8 cellular contexts compared by ENCODE assay signal in the genomic region with DNA sequence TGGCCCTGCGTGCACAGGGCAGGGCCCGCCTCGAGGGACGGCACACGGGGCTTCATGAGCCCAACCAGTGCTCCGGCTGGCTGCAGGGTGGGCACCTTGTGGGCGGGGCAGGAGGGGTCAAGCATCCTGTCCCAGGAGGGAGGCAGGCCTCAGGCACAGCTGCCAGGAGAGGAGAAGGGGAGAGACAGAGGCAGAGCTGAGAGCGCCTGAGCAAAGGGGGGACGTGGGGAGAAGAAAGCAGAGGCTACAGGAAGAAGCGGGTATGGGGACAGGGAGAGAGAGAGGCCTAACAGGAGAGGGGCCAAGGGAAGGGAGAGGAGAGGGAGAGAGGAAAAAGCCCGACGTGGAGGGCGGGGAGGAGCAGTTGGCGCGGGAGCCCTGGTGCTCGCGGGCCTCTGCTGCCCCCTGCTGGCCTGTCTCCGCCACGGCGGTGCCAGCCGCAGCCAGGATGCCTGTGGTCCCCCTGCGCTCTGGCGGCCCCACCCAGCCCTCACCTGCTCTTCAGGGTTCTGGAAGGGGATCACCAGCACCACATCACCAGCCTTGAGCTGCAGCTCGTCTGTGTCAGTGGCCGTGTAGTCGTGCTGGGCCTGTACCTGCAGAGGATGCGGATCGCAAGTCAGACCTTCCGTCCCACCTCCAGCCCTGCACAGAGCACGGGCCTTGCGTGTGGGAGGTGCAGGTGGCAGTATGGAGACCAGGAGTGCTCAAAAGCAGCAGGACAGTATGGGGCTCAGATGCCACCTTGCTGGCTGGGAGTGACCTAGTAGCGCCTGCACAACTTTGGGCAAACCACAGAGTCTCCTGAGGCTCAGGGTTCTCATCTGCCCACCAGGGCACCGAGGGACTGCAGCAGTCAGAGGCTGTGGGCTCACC. TPM values are rescaled to one million over a fixed set of nuclear protein-coding genes. Genes with fewer than 3 reads are reported as not detected.
DNase-seq lines count a peak whose midpoint lies in the region; ATAC-seq and TF ChIP-seq lines count a peak whose summit lies in the region.

No MANE protein-coding gene starts in this region.

- DNase-seq in AG09319 (ENCODE audit: extremely low read depth, low read depth) (no peak), esophagus muscularis mucosa (ENCODE audit: extremely low spot score) (no peak), nephron progenitor cell (peak; percentile 86)
- peak; percentile 73 to 81 for DNase-seq in activated T-cell treated with anti-CD3 and anti-CD28 coated beads, Interleukin-2, amount 50 U/mL, for 48 hours

- ATAC-seq in GM19023 (IDR thresholded peaks at IDR 0.05; ENCODE audit: unreplicated experiment) (peak; percentile 69), HG03354 (IDR thresholded peaks at IDR 0.05; ENCODE audit: poor library complexity, severe bottlenecking, unreplicated experiment) (peak; percentile 77)

- H3K4me1 Mint-ChIP-seq in nephron progenitor cell, result peaks cover 12% of the 10 kb centered on the region

- no peak for TF ChIP-seq EP300 in esophagus muscularis mucosa (IDR thresholded peaks at IDR 0.05)

- no peak overlapping the region for H3K4me2 ChIP-seq in OCI-LY1 (ENCODE audit: low read length)

- no peaks in the 10 kb centered on the region for H3K27me3 Mint-ChIP-seq in nephron progenitor cell (ENCODE audit: low read depth, poor library complexity)

- intact Hi-C loops in esophagus muscularis mucosa (cut with DNase I), result no loop called here

- H3K36me3 ChIP-seq in OCI-LY1 (ENCODE audit: insufficient read depth, low read length) (no peaks in the 10 kb centered on the region), esophagus muscularis mucosa (peaks cover 0 to 31% (median 12%) of the 10 kb centered on the region in 4 donors)

- H3K4me3 ChIP-seq in OCI-LY1 (ENCODE audit: low read depth, low read length, poor library complexity, severe bottlenecking) (no peak overlapping the region), esophagus muscularis mucosa (no peak overlapping the region)

- WGBS in esophagus muscularis mucosa, result 32% methylated on average over 23 of the region's 33 CpGs

- no peak overlapping the region for H3K4me3 Mint-ChIP-seq in nephron progenitor cell

- no peak overlapping the region for H3K9ac ChIP-seq in OCI-LY1 (ENCODE audit: low read length)

- H3K27ac ChIP-seq in OCI-LY1 (ENCODE audit: low read depth, low read length, poor library complexity, severe bottlenecking), result no peak overlapping the region
- no peak overlapping the region for H3K27ac ChIP-seq in esophagus muscularis mucosa (replicated peaks in 1 of 4)
- peak overlapping the region; percentile 85 for H3K27ac ChIP-seq in temporal lobe (ENCODE audit: low read depth, low read length)

- H3K4me1 ChIP-seq in OCI-LY1 (ENCODE audit: insufficient read depth, low read length, severe bottlenecking), result no peaks in the 10 kb centered on the region
- peaks cover 3 to 26% (median 18%) of the 10 kb centered on the region in 4 donors for H3K4me1 ChIP-seq in esophagus muscularis mucosa

- H3K27ac Mint-ChIP-seq in nephron progenitor cell, result no peak overlapping the region

- H3K9me2 ChIP-seq in OCI-LY1 (ENCODE audit: low read depth, low read length), result no peaks in the 10 kb centered on the region

- H3K9me3 ChIP-seq in OCI-LY1 (ENCODE audit: low read length) (no peaks in the 10 kb centered on the region), esophagus muscularis mucosa (no peaks in the 10 kb centered on the region)

- TF ChIP-seq CTCF in AG09319 (IDR thresholded peaks at IDR 0.05; ENCODE audit: low read depth, low read length) (peak; percentile 84), OCI-LY1 (IDR thresholded peaks at IDR 0.05; ENCODE audit: low read length) (peak; percentile 86), esophagus muscularis mucosa (IDR thresholded peaks at IDR 0.05) (peak in 2 of 3 experiments; percentile 79 to 87), nephron progenitor cell (IDR thresholded peaks at IDR 0.05) (peak; percentile 97)

- no peak for TF ChIP-seq POLR2A in esophagus muscularis mucosa (IDR thresholded peaks at IDR 0.05; ENCODE audit: low read depth)

- no peaks in the 10 kb centered on the region for H3K79me2 ChIP-seq in OCI-LY1 (ENCODE audit: insufficient read depth, low read length)

- no peak overlapping the region for H2AFZ ChIP-seq in OCI-LY1 (ENCODE audit: low read length)

- H3K27me3 ChIP-seq in OCI-LY1 (ENCODE audit: insufficient read depth, low read length) (no peaks in the 10 kb centered on the region), esophagus muscularis mucosa (no peaks in the 10 kb centered on the region)

- no peaks in the 10 kb centered on the region for H3K9me3 Mint-ChIP-seq in nephron progenitor cell

- no peaks in the 10 kb centered on the region for H4K20me1 ChIP-seq in OCI-LY1 (ENCODE audit: insufficient read depth, low read length)

- H3F3A ChIP-seq in OCI-LY1 (ENCODE audit: insufficient read depth, low read length), result no peaks in the 10 kb centered on the region

- no peaks in the 10 kb centered on the region for H3K36me3 Mint-ChIP-seq in nephron progenitor cell (ENCODE audit: low read depth)

RNA-seq across cellular contexts. Expression of a gene that starts 56.8 kb away (rescaled TPM):
- total RNA-seq in esophagus muscularis mucosa, result 10 to 100 TPM; 32.4 to 78.2 (median 50.2) TPM
- total RNA-seq in temporal lobe, result 42.8 TPM

Comparison
In these comparisons a context has a peak if more than half of its experiments do, and no peak if none do; other contexts are left out.
1. DNase-seq: peak in activated T-cell treated with anti-CD3 and anti-CD28 coated beads, Interleukin-2, amount 50 U/mL, for 48 hours (2 of 2) and nephron progenitor cell (single experiment); none in AG09319 (single experiment) and esophagus muscularis mucosa (single experiment).
2. Peak in every context shown above with its lines, with median percentiles within 50 percentile points of each other: CTCF ChIP-seq.